12 cellular contexts compared by ENCODE assay signal in the genomic region with DNA sequence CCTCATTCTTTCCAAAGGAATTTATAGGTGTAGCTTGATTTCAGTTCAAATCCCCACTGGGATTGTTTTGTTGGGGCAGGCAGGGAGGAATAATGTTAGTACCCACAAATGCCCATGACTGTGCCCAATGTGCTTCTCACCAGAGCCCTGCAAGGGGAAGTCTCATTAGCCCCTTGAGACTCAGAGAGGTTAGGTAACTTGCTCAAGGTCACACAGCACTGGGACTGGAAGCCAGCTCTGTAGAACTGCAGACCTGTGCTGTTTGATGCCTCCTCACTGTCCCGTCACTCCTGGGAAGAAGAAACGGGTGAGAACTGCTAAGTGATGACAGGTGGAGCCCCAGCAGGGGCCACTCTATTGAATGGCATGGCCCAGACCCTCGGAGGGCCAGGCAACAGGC. TPM values are rescaled to one million over a fixed set of nuclear protein-coding genes. Genes with fewer than 3 reads are reported as not detected.
DNase-seq lines count a peak whose midpoint lies in the region; FAIRE-seq and TF ChIP-seq lines count a peak whose summit lies in the region.
"Had no signal": no experiment of that assay in that cellular context is flagged by ENCODE, and none has a peak within 500 bp of the region (broad histone marks: within the 10 kb centered on the region; RNA-seq: fewer than 3 reads in every experiment).

No MANE protein-coding gene starts in this region.

- H3K4me3 ChIP-seq in CD8-positive, alpha-beta memory T cell (ENCODE audit: low read length): no peak overlapping the region
- H3K4me3 ChIP-seq in kidney (ENCODE audit: low read length in 2 of 2): no peak overlapping the region
- H3K4me3 ChIP-seq in skin epidermis: no peak overlapping the region
- H3K4me3 ChIP-seq in HAP-1: no peak overlapping the region

- peak overlapping the region in 7 of 8 donors; percentile 56 to 89 (median 76) for H3K27ac Mint-ChIP-seq in CD8-positive, alpha-beta memory T cell
- H3K27ac Mint-ChIP-seq in activated T-helper 2 cell treated with anti-CD3 and anti-CD28 coated beads, Interferon-gamma antibody, Interleukin-2, Interleukin-4, amounts not matched to agents 10 μg/mL and 5 μg/mL and 100 μg/mL, durations not matched to agents 14 hours and 24 hours and 36 hours: peak overlapping the region; percentile 33

- no peaks in the 10 kb centered on the region for H3K27me3 Mint-ChIP-seq in CD8-positive, alpha-beta memory T cell
- no peaks in the 10 kb centered on the region for H3K27me3 Mint-ChIP-seq in activated T-helper 2 cell treated with anti-CD3 and anti-CD28 coated beads, Interferon-gamma antibody, Interleukin-2, Interleukin-4, amounts not matched to agents 10 μg/mL and 5 μg/mL and 100 μg/mL, durations not matched to agents 14 hours and 24 hours and 36 hours (ENCODE audit: low read depth)

- peaks cover 0 to 18% (median 3%) of the 10 kb centered on the region in 3 donors for H3K36me3 Mint-ChIP-seq in CD8-positive, alpha-beta memory T cell
- H3K36me3 Mint-ChIP-seq in activated T-helper 2 cell treated with anti-CD3 and anti-CD28 coated beads, Interferon-gamma antibody, Interleukin-2, Interleukin-4, amounts not matched to agents 10 μg/mL and 5 μg/mL and 100 μg/mL, durations not matched to agents 14 hours and 24 hours and 36 hours (ENCODE audit: low read depth): no peaks in the 10 kb centered on the region

- H3K4me3 Mint-ChIP-seq in CD8-positive, alpha-beta memory T cell: peak overlapping the region in 1 of 7 donors; percentile 50
- H3K4me3 Mint-ChIP-seq in activated T-helper 2 cell treated with anti-CD3 and anti-CD28 coated beads, Interferon-gamma antibody, Interleukin-2, Interleukin-4, amounts not matched to agents 10 μg/mL and 5 μg/mL and 100 μg/mL, durations not matched to agents 14 hours and 24 hours and 36 hours (ENCODE audit: low read depth): no peak overlapping the region

- intact Hi-C loops in activated T-helper 2 cell treated with anti-CD3 and anti-CD28 coated beads, Interferon-gamma antibody, Interleukin-2, Interleukin-4, amounts not matched to agents 10 μg/mL and 5 μg/mL and 100 μg/mL, durations not matched to agents 14 hours and 24 hours and 36 hours (cut with micrococcal nuclease): no loop called here
- intact Hi-C loops in kidney (cut with DNase I): no loop called here

- peak overlapping the region in 1 of 2 donors; percentile 9 for H3K9ac ChIP-seq in kidney (ENCODE audit: low read length in 2 of 2)
- H3K9ac ChIP-seq: SK-N-SH had no signal

- peaks cover 4 to 15% (median 9%) of the 10 kb centered on the region in 3 donors for H3K4me1 Mint-ChIP-seq in CD8-positive, alpha-beta memory T cell
- peaks cover 10% of the 10 kb centered on the region for H3K4me1 Mint-ChIP-seq in activated T-helper 2 cell treated with anti-CD3 and anti-CD28 coated beads, Interferon-gamma antibody, Interleukin-2, Interleukin-4, amounts not matched to agents 10 μg/mL and 5 μg/mL and 100 μg/mL, durations not matched to agents 14 hours and 24 hours and 36 hours (ENCODE audit: low read depth)

- H3K36me3 ChIP-seq in CD8-positive, alpha-beta memory T cell (ENCODE audit: insufficient read depth, low read length): no peaks in the 10 kb centered on the region
- H3K36me3 ChIP-seq in kidney (ENCODE audit: control insufficient read depth in 1 of 2, insufficient read depth in 2 of 2, low read length in 2 of 2) (peaks cover 4 to 11% of the 10 kb centered on the region in 2 donors), HAP-1 (replicated peaks) (no peaks in the 10 kb centered on the region)

- no peak for FAIRE-seq in kidney (lab: Jason Lieb, UNC)

- POLR2A ChIA-PET in CD8-positive, alpha-beta memory T cell (lab: Charles Lee): no interaction called here

- no peaks in the 10 kb centered on the region for H3K9me3 Mint-ChIP-seq in CD8-positive, alpha-beta memory T cell
- H3K9me3 Mint-ChIP-seq in activated T-helper 2 cell treated with anti-CD3 and anti-CD28 coated beads, Interferon-gamma antibody, Interleukin-2, Interleukin-4, amounts not matched to agents 10 μg/mL and 5 μg/mL and 100 μg/mL, durations not matched to agents 14 hours and 24 hours and 36 hours: no peaks in the 10 kb centered on the region

- no peak for DNase-seq in CD8-positive, alpha-beta memory T cell
- no peak for DNase-seq in activated T-helper 2 cell treated with anti-CD3 and anti-CD28 coated beads, Interferon-gamma antibody, Interleukin-2, Interleukin-4, amounts not matched to agents 10 μg/mL and 5 μg/mL and 100 μg/mL, durations not matched to agents 14 hours and 24 hours and 36 hours (ENCODE audit: low spot score)
- no peak for DNase-seq in kidney
- no peak for DNase-seq in HAP-1 (ENCODE audit: low spot score in 2 of 2)
- no peak for DNase-seq in GM03348 (ENCODE audit: low spot score)
- DNase-seq in NCI-H2081 treated with DMSO at 0.1 percent for 48 hours (lab: John Stamatoyannopoulos, UW): no peak
- DNase-seq in NCI-H524 (lab: John Stamatoyannopoulos, UW): no peak
- DNase-seq: activated CD4-positive, alpha-beta T cell treated with anti-CD3 and anti-CD28 coated beads, Interleukin-2, amount 50 U/mL, for 48 hours; kidney glomerular epithelial cell; NCI-H748 treated with DMSO at 0.1 percent for 48 hours; SK-N-SH had no signal

- in situ Hi-C loops in HAP-1 (cut with MboI; ENCODE audit: low sequenced_read_pairs): loop anchor here (25.0 kb wide), 1 partner anchor 538 kb away; a partner anchor contains a TSS

- TF ChIP-seq CTCF in kidney (IDR thresholded peaks at IDR 0.05; ENCODE audit: borderline replicate concordance, extremely low read depth, insufficient read depth): no peak

- no peaks in the 10 kb centered on the region for H3K9me3 ChIP-seq in CD8-positive, alpha-beta memory T cell (ENCODE audit: low read length)
- H3K9me3 ChIP-seq in kidney (ENCODE audit: control insufficient read depth in 1 of 2, low read length in 2 of 2): no peaks in the 10 kb centered on the region
- no peaks in the 10 kb centered on the region for H3K9me3 ChIP-seq in HAP-1
- H3K9me3 ChIP-seq: SK-N-SH had no signal

- H3K27ac ChIP-seq in CD8-positive, alpha-beta memory T cell (ENCODE audit: low read depth, low read length): no peak overlapping the region
- peak overlapping the region; percentile 18 to 22 for H3K27ac ChIP-seq in kidney (ENCODE audit: low read depth in 2 of 2, low read length in 2 of 2)
- H3K27ac ChIP-seq in skin epidermis: peak overlapping the region in 18 of 21 experiments; percentile 38 to 93 (median 75)

- CTCF ChIA-PET in CD8-positive, alpha-beta memory T cell (lab: Charles Lee): interaction anchor here (1.0 to 1.4 kb wide), 2 partner anchors 18 to 63 kb away, joined by 4 to 6 read pairs; no protein-coding TSS in a partner anchor

- H3K27me3 ChIP-seq in CD8-positive, alpha-beta memory T cell (ENCODE audit: insufficient read depth, low read length, poor library complexity, severe bottlenecking): no peaks in the 10 kb centered on the region
- H3K27me3 ChIP-seq in HAP-1 (ENCODE audit: low read depth): no peaks in the 10 kb centered on the region

- H3K4me1 ChIP-seq in CD8-positive, alpha-beta memory T cell (ENCODE audit: insufficient read depth, low read length): no peaks in the 10 kb centered on the region
- H3K4me1 ChIP-seq in kidney (ENCODE audit: control insufficient read depth in 1 of 2, insufficient read depth in 1 of 2, low read depth in 1 of 2, low read length in 2 of 2) (peaks cover 0 to 8% of the 10 kb centered on the region in 2 donors), HAP-1 (no peaks in the 10 kb centered on the region)

RNA-seq across cellular contexts. Expression of a gene that starts 8.9 kb away (rescaled TPM):
- total RNA-seq in CD8-positive, alpha-beta memory T cell: 10 to 100 TPM; 10.1 to 12.1 TPM
- polyA plus RNA-seq in CD8-positive, alpha-beta memory T cell: 1.3 TPM
- 16.9 and 17.0 TPM in 2 replicates for total RNA-seq in activated T-helper 2 cell treated with anti-CD3 and anti-CD28 coated beads, Interferon-gamma antibody, Interleukin-2, Interleukin-4, amounts not matched to agents 10 μg/mL and 5 μg/mL and 100 μg/mL, durations not matched to agents 14 hours and 24 hours and 36 hours
- total RNA-seq in kidney: 18.7 TPM
- 26.0 TPM for polyA plus RNA-seq in kidney (ENCODE audit: insufficient read depth, low read depth, low replicate concordance)
